17 cellular contexts compared by ENCODE assay signal in the genomic region with DNA sequence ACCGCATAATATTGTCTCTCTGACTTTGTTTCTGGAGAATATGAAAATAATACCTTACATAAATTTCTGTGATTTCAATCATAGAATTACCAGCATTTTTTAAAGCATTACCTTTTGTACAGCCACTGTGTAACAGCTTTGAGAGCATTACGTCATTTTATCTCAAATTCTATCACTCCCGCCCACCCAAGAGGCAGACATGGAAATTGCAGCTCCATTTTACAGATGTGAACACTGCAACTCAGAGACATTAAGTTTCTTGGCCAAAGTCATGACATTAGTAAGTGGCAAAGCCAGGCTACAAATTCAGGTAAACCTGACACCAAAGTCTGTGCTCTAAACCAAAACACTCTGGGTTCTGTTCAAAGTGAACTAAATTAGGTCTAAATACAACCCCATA. TPM values are rescaled to one million over a fixed set of nuclear protein-coding genes. Genes with fewer than 3 reads are reported as not detected.
A peak's percentile ranks its signal among the peaks of the same experiment; 100 is the strongest.
DNase-seq lines count a peak whose midpoint lies in the region; ATAC-seq and TF ChIP-seq lines count a peak whose summit lies in the region.
"Had no signal": no experiment of that assay in that cellular context is flagged by ENCODE, and none has a peak within 500 bp of the region (broad histone marks: within the 10 kb centered on the region; RNA-seq: fewer than 3 reads in every experiment).

No MANE protein-coding gene starts in this region.

- H3K4me3 ChIP-seq in BLaER1 treated with 17β-estradiol and CSF1 and Interleukin-3, amounts not matched to agents 10 nM and 100 nM = no peak overlapping the region
- H3K4me3 ChIP-seq in HEK293 (ENCODE audit: low read depth, low read length) = no peak overlapping the region
- no peak overlapping the region for H3K4me3 ChIP-seq in PC-3 (ENCODE audit: low read length)
- no peak overlapping the region for H3K4me3 ChIP-seq in endodermal cell (ENCODE audit: low read length)
- no peak overlapping the region for H3K4me3 ChIP-seq in upper lobe of left lung
- H3K4me3 ChIP-seq: SJSA1 had no signal

- no peaks in the 10 kb centered on the region for H3K9me3 Mint-ChIP-seq in endodermal cell
- no peaks in the 10 kb centered on the region for H3K9me3 Mint-ChIP-seq in activated T-cell treated with anti-CD3 and anti-CD28 coated beads, Interleukin-2, amount 50 U/mL, for 72 hours

- no peak for TF ChIP-seq EP300 in upper lobe of left lung (IDR thresholded peaks at IDR 0.05)

- peaks cover 0 to 21% (median 10%) of the 10 kb centered on the region in 10 experiments; a peak in 11 of 20 replicates for H3K4me1 ChIP-seq in BLaER1 treated with 17β-estradiol and CSF1 and Interleukin-3, amounts not matched to agents 10 nM and 100 nM
- H3K4me1 ChIP-seq in HEK293 (ENCODE audit: control insufficient read depth, insufficient read depth, low read length) = no peaks in the 10 kb centered on the region
- H3K4me1 ChIP-seq in PC-3 (ENCODE audit: insufficient read depth, low read length) = no peaks in the 10 kb centered on the region
- H3K4me1 ChIP-seq in endodermal cell (ENCODE audit: control insufficient read depth, insufficient read depth, low read length) = no peaks in the 10 kb centered on the region
- H3K4me1 ChIP-seq in upper lobe of left lung = peaks cover 0 to 9% (median 2%) of the 10 kb centered on the region in 4 donors
- H3K4me1 ChIP-seq: BE2C, SJSA1 had no signal

- H2AFZ ChIP-seq in PC-3 (ENCODE audit: low read length) = no peak overlapping the region

- H3K4me1 Mint-ChIP-seq in endodermal cell = peaks cover 24% of the 10 kb centered on the region
- no peaks in the 10 kb centered on the region for H3K4me1 Mint-ChIP-seq in activated T-cell treated with anti-CD3 and anti-CD28 coated beads, Interleukin-2, amount 50 U/mL, for 72 hours (ENCODE audit: low read depth)

- TF ChIP-seq POLR2A in upper lobe of left lung (IDR thresholded peaks at IDR 0.05) = no peak

- CTCF ChIA-PET in HEK293 (lab: Yijun Ruan, JAX) = interaction anchor here (0.7 to 1.1 kb wide), 2 partner anchors 54 to 623 kb away, joined by 3 read pairs; no protein-coding TSS in a partner anchor
- CTCF ChIA-PET in PC-3 (lab: Charles Lee) = interaction anchor here (0.5 to 0.6 kb wide), 2 partner anchors 83 to 140 kb away, joined by 3 read pairs; no protein-coding TSS in a partner anchor

- H3K27me3 Mint-ChIP-seq in endodermal cell (ENCODE audit: insufficient read depth) = peaks cover 9% of the 10 kb centered on the region
- peaks cover 37% of the 10 kb centered on the region for H3K27me3 Mint-ChIP-seq in activated T-cell treated with anti-CD3 and anti-CD28 coated beads, Interleukin-2, amount 50 U/mL, for 72 hours (ENCODE audit: low read depth)

- H3K9me2 ChIP-seq in PC-3 (replicated peaks; ENCODE audit: low read length) = no peaks in the 10 kb centered on the region

- no peaks in the 10 kb centered on the region for H3K79me2 ChIP-seq in PC-3 (ENCODE audit: low read length)

- H3K27me3 ChIP-seq in BLaER1 treated with 17β-estradiol and CSF1 and Interleukin-3, amounts not matched to agents 10 nM and 100 nM = no peaks in the 10 kb centered on the region
- H3K27me3 ChIP-seq in PC-3 (ENCODE audit: low read length) = no peaks in the 10 kb centered on the region
- no peaks in the 10 kb centered on the region for H3K27me3 ChIP-seq in endodermal cell (ENCODE audit: control insufficient read depth, insufficient read depth, low read length, poor library complexity, severe bottlenecking)
- H3K27me3 ChIP-seq in upper lobe of left lung = no peaks in the 10 kb centered on the region
- H3K27me3 ChIP-seq: BE2C had no signal

- POLR2A ChIA-PET in HEK293 (lab: Yijun Ruan, JAX) = no interaction called here
- POLR2A ChIA-PET in PC-3 (lab: Charles Lee; ENCODE audit: unreplicated experiment) = no interaction called here

- peak overlapping the region in 7 of 11 experiments; percentile 41 to 64 (median 59); a peak in 9 of 22 replicates for H3K4me2 ChIP-seq in BLaER1 treated with 17β-estradiol and CSF1 and Interleukin-3, amounts not matched to agents 10 nM and 100 nM
- no peak overlapping the region for H3K4me2 ChIP-seq in PC-3 (ENCODE audit: low read length)

- H3F3A ChIP-seq in PC-3 (ENCODE audit: low read length, unreplicated experiment) = no peaks in the 10 kb centered on the region

- H3K27ac Mint-ChIP-seq in endodermal cell = no peak overlapping the region
- no peak overlapping the region for H3K27ac Mint-ChIP-seq in activated T-cell treated with anti-CD3 and anti-CD28 coated beads, Interleukin-2, amount 50 U/mL, for 72 hours

- H3K9ac ChIP-seq in BLaER1 treated with 17β-estradiol and CSF1 and Interleukin-3, amounts not matched to agents 10 nM and 100 nM = no peak overlapping the region
- H3K9ac ChIP-seq in PC-3 (ENCODE audit: low read length) (no peak overlapping the region), endodermal cell (ENCODE audit: extremely low read depth, low read length, poor library complexity, severe bottlenecking) (no peak overlapping the region)

- no peak for ATAC-seq in PC-3
- no peak for ATAC-seq in activated T-cell treated with anti-CD3 and anti-CD28 coated beads, Interleukin-2, amount 50 U/mL, for 72 hours (replicated peaks in 1 of 2)
- ATAC-seq in upper lobe of left lung (ENCODE audit: low FRiP score in 2 of 2) = no peak

- no peaks in the 10 kb centered on the region for H4K20me1 ChIP-seq in BLaER1 treated with 17β-estradiol and CSF1 and Interleukin-3, amounts not matched to agents 10 nM and 100 nM
- no peaks in the 10 kb centered on the region for H4K20me1 ChIP-seq in PC-3 (ENCODE audit: low read length)

- BruUV-seq in PC-3 (replicated peaks; lab: Mats Ljungman, UMichigan) = no TSS peak

- DNase-seq in PC-3 (no peak), endodermal cell (no peak), iPS-NIHi11 (ENCODE audit: low spot score) (no peak), pons (ENCODE audit: low spot score) (no peak), upper lobe of left lung (no peak)
- no peak for DNase-seq in activated T-cell treated with anti-CD3 and anti-CD28 coated beads, Interleukin-2, amount 50 U/mL, for 72 hours
- DNase-seq: ACHN, BE2C, DMS 273 treated with DMSO at 0.1 percent for 48 hours, NCI-H1417 treated with DMSO at 0.1 percent for 48 hours, NCI-H2029, NCI-H2171 treated with DMSO at 0.1 percent for 48 hours, NCI-H510A had no signal

- H3K27ac ChIP-seq in BLaER1 treated with 17β-estradiol and CSF1 and Interleukin-3, amounts not matched to agents 10 nM and 100 nM = peak overlapping the region in 1 of 11 experiments; percentile 35; a peak in 1 of 22 replicates
- no peak overlapping the region for H3K27ac ChIP-seq in HEK293 (ENCODE audit: extremely low read depth, low read depth, low read length)
- no peak overlapping the region for H3K27ac ChIP-seq in PC-3 (ENCODE audit: low read length)
- H3K27ac ChIP-seq in endodermal cell (ENCODE audit: low read depth, low read length) = no peak overlapping the region
- no peak overlapping the region for H3K27ac ChIP-seq in upper lobe of left lung
- H3K27ac ChIP-seq: RWPE1, SJSA1 had no signal

- H3K9me3 ChIP-seq in BLaER1 treated with 17β-estradiol and CSF1 and Interleukin-3, amounts not matched to agents 10 nM and 100 nM (replicated peaks in 1 of 11) = peaks cover 0 to 7% (median 3%) of the 10 kb centered on the region in 11 experiments; a peak in 5 of 22 replicates
- no peaks in the 10 kb centered on the region for H3K9me3 ChIP-seq in HEK293 (ENCODE audit: control insufficient read depth, insufficient read depth, low read depth, low read length)
- no peaks in the 10 kb centered on the region for H3K9me3 ChIP-seq in PC-3 (ENCODE audit: low read length)
- no peaks in the 10 kb centered on the region for H3K9me3 ChIP-seq in endodermal cell (ENCODE audit: control insufficient read depth, low read length)
- H3K9me3 ChIP-seq in upper lobe of left lung = no peaks in the 10 kb centered on the region
- H3K9me3 ChIP-seq: BE2C, SJSA1 had no signal

- H3K36me3 ChIP-seq in BLaER1 treated with 17β-estradiol and CSF1 and Interleukin-3, amounts not matched to agents 10 nM and 100 nM = no peaks in the 10 kb centered on the region
- H3K36me3 ChIP-seq in HEK293 (ENCODE audit: control insufficient read depth in 2 of 2, insufficient read depth in 1 of 2, low read length in 2 of 2) = no peaks in the 10 kb centered on the region
- no peaks in the 10 kb centered on the region for H3K36me3 ChIP-seq in PC-3 (ENCODE audit: low read depth, low read length)
- H3K36me3 ChIP-seq in endodermal cell (ENCODE audit: control insufficient read depth, insufficient read depth, low read length) = no peaks in the 10 kb centered on the region
- H3K36me3 ChIP-seq in upper lobe of left lung = no peaks in the 10 kb centered on the region
- H3K36me3 ChIP-seq: BE2C, SJSA1 had no signal

- intact Hi-C loops in PC-3 (cut with micrococcal nuclease) = no loop called here

- TF ChIP-seq CTCF in HEK293 (tag by site-specific recombination; IDR thresholded peaks at IDR 0.05) (no peak), PC-3 (conservative IDR thresholded peaks at IDR 0.05; ENCODE audit: low read depth, low read length) (peak; percentile 40; the same call in 1 of the 2 replicates), endodermal cell (conservative IDR thresholded peaks at IDR 0.05) (peak; percentile 56), upper lobe of left lung (IDR thresholded peaks at IDR 0.05) (no peak)

- no peak overlapping the region for H3K4me3 Mint-ChIP-seq in endodermal cell
- no peak overlapping the region for H3K4me3 Mint-ChIP-seq in activated T-cell treated with anti-CD3 and anti-CD28 coated beads, Interleukin-2, amount 50 U/mL, for 72 hours

- WGBS in endodermal cell (ENCODE audit: insufficient coverage in 1 of 2, insufficient read length in 1 of 2), 2 experiments = 50 to 65% methylated on average over 2 to 3 of the region's 3 CpGs
- WGBS in upper lobe of left lung, 2 donors = 73 to 76% methylated on average over 3 of the region's 3 CpGs

- H3K36me3 Mint-ChIP-seq in endodermal cell (ENCODE audit: low read depth) = no peaks in the 10 kb centered on the region
- H3K36me3 Mint-ChIP-seq in activated T-cell treated with anti-CD3 and anti-CD28 coated beads, Interleukin-2, amount 50 U/mL, for 72 hours (ENCODE audit: insufficient read depth in 2 of 2) = peaks cover 0 to 4% of the 10 kb centered on the region in 2 donors

TF ChIP-seq in HEK293, 187 proteins besides CTCF, POLR2A, EP300 and RAD21 (continues in another document):
- TF ChIP-seq, protein P1, sequence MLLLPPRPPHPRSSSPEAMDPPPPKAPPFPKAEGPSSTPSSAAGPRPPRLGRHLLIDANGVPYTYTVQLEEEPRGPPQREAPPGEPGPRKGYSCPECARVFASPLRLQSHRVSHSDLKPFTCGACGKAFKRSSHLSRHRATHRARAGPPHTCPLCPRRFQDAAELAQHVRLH (tag by site-specific recombination; IDR thresholded peaks at IDR 0.05) = no peak
- TF ChIP-seq ZNF184 (tag by site-specific recombination; IDR thresholded peaks at IDR 0.05) = no peak

RNA-seq across cellular contexts. Expression of gene KDR, which starts 33.6 kb away (rescaled TPM):
- total RNA-seq in PC-3 (2014; rRNA removed) (0.63 and 0.66 TPM in 2 replicates), endodermal cell (10 to 100 TPM in 1 of 2 donors, 1 to 10 TPM in 1; 2.1 to 14.9 TPM), upper lobe of left lung (10 to 100 TPM; 22.0 to 53.1 (median 35.7) TPM)
- 9.2 TPM for polyA plus RNA-seq in endodermal cell (2013, experiment 1 of 2)
- polyA plus RNA-seq in endodermal cell (2013, experiment 2 of 2) = 5.8 TPM
- total RNA-seq in activated T-cell treated with anti-CD3 and anti-CD28 coated beads, Interleukin-2, amount 50 U/mL, for 72 hours = not detected

Comparison
In these comparisons a context has a peak if more than half of its experiments do, and no peak if none do; other contexts are left out.
1. CTCF ChIP-seq: peak in PC-3 (single experiment) and endodermal cell (single experiment); none in HEK293 (single experiment) and upper lobe of left lung (0 of 6).